10 cellular contexts compared by ENCODE assay signal in genomic region chr18:58241877-58242276, GRCh38.
DNase-seq lines count a peak whose midpoint lies in the region; ATAC-seq, FAIRE-seq and TF ChIP-seq lines count a peak whose summit lies in the region.
"Had no signal": no experiment of that assay in that cellular context is flagged by ENCODE, and none has a peak within 500 bp of the region (broad histone marks: within the 10 kb centered on the region; RNA-seq: fewer than 3 reads in every experiment).

No MANE protein-coding gene starts in this region.

- peaks cover 22% of the 10 kb centered on the region for H3K79me2 ChIP-seq in osteoblast (ENCODE audit: insufficient read depth, low read length)

- no peak for FAIRE-seq in urothelium cell line (lab: Jason Lieb, UNC)

- no peaks in the 10 kb centered on the region for H3K27me3 ChIP-seq in osteoblast (ENCODE audit: insufficient read depth, low read length)
- H3K27me3 ChIP-seq: cardiac muscle cell had no signal

- DNase-seq in GM03348 (ENCODE audit: low spot score) (peak; percentile 84), NCI-H2171 (lab: John Stamatoyannopoulos, UW) (peak; percentile 87), choroid plexus epithelial cell (ENCODE audit: low read depth) (peak; percentile 81), osteoblast (ENCODE audit: insufficient read length, low spot score, missing footprints) (peak; percentile 92), urothelium cell line (ENCODE audit: low spot score) (no peak), inferior parietal cortex (ENCODE audit: extremely low spot score) (no peak)
- DNase-seq: KG1 had no signal

- H3K4me2 ChIP-seq in osteoblast (ENCODE audit: insufficient read depth, low read length), result peak overlapping the region; percentile 49

- peaks cover 12% of the 10 kb centered on the region for H3K4me1 ChIP-seq in osteoblast (ENCODE audit: insufficient read depth, low read length)

- no peaks in the 10 kb centered on the region for H3K36me3 ChIP-seq in osteoblast (ENCODE audit: insufficient read depth, low read length)
- H3K36me3 ChIP-seq: cardiac muscle cell had no signal

- no peaks in the 10 kb centered on the region for H3K9me3 ChIP-seq in osteoblast (ENCODE audit: low read depth, low read length)

- H3K4me3 ChIP-seq in choroid plexus epithelial cell (ENCODE audit: low read depth, low read length), result no peak overlapping the region
- H3K4me3 ChIP-seq in osteoblast (ENCODE audit: insufficient read depth, low read length), result no peak overlapping the region
- H3K4me3 ChIP-seq: cardiac muscle cell had no signal

- peak overlapping the region; percentile 21 for H3K27ac ChIP-seq in osteoblast (ENCODE audit: low read depth, low read length)
- H3K27ac ChIP-seq: cardiac muscle cell had no signal

- ATAC-seq in HG03095 (IDR thresholded peaks at IDR 0.05; ENCODE audit: unreplicated experiment) (no peak), GM21526 (IDR thresholded peaks at IDR 0.05; ENCODE audit: low FRiP score, unreplicated experiment) (no peak)

- TF ChIP-seq CTCF in choroid plexus epithelial cell (conservative IDR thresholded peaks at IDR 0.05; ENCODE audit: low read depth, low read length) (no peak), osteoblast (IDR thresholded peaks at IDR 0.05; ENCODE audit: extremely low read depth, low read depth, low read length) (no peak)

- H2AFZ ChIP-seq in osteoblast (ENCODE audit: low read length), result no peak overlapping the region

- peaks cover 6% of the 10 kb centered on the region for H4K20me1 ChIP-seq in osteoblast (ENCODE audit: insufficient read depth, low read length)

Comparison
In these comparisons a context has a peak if more than half of its experiments do, and no peak if none do; other contexts are left out.
1. DNase-seq: peak in GM03348 (single experiment), NCI-H2171 (single experiment), choroid plexus epithelial cell (single experiment) and osteoblast (single experiment); none in urothelium cell line (single experiment) and inferior parietal cortex (single experiment).